In the genomic region with DNA sequence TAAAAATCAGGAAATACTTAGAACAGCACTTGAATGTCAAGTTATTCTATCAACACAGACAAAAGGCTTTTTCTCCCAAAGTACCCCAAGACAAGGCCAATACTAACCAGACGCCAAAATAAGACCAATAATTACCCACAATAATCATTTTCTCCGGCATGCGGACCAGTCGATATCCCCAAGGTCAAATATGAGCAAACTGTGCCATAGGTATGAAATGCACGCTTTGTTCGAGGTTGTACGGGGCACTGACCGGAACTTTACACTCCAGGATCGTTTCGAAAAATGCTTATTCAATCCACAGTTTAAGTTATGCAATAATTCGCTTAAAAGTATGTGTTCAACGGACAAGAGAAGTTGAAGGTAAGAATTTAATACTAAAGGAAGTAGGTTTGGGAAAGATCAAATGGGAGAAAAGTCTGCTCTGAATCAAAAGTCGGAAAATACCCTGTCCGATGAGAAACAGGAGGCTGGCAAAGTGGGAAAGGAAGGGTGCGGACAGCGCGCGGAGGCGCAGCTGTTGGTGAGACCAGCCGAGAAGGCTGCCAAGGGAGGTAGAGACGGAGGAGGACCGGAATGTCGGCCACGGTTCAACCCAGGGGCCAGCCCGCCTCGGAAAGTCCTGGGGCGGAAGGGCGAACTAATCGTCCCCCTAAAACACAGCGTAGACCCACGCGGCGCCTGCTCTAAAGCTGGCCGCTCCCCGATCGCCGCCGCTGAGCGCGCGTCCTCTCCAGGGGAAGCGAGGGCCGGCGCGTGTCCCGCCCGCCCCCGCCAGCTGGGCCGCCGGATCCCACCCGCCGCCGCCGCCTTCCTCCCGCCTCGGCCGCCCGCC, we compare ENCODE assay signal across 8 cellular contexts. TPM values are rescaled to one million over a fixed set of nuclear protein-coding genes. Genes with fewer than 3 reads are reported as not detected.
DNase-seq lines count a peak whose midpoint lies in the region; ATAC-seq and TF ChIP-seq lines count a peak whose summit lies in the region.

No MANE protein-coding gene starts in this region.

- H3K27ac Mint-ChIP-seq in activated T-helper 2 cell treated with anti-CD3 and anti-CD28 coated beads, Interferon-gamma antibody, Interleukin-2, Interleukin-4, amounts not matched to agents 10 μg/mL and 5 μg/mL and 100 μg/mL, durations not matched to agents 14 hours and 24 hours and 36 hours = peak overlapping the region; percentile 99
- H3K27ac Mint-ChIP-seq in glutamatergic neuron (ENCODE audit: unreplicated experiment) (peak overlapping the region; percentile 93), osteocyte (ENCODE audit: unreplicated experiment) (peak overlapping the region; percentile 99)

- TF ChIP-seq CTCF in glutamatergic neuron (IDR thresholded peaks at IDR 0.05; ENCODE audit: partially characterized antibody, unreplicated experiment) = no peak
- TF ChIP-seq CTCF in osteocyte (IDR thresholded peaks at IDR 0.05) = no peak

- H3K27me3 Mint-ChIP-seq in activated T-helper 2 cell treated with anti-CD3 and anti-CD28 coated beads, Interferon-gamma antibody, Interleukin-2, Interleukin-4, amounts not matched to agents 10 μg/mL and 5 μg/mL and 100 μg/mL, durations not matched to agents 14 hours and 24 hours and 36 hours (ENCODE audit: low read depth) = no peaks in the 10 kb centered on the region
- H3K27me3 Mint-ChIP-seq in glutamatergic neuron (ENCODE audit: unreplicated experiment) (peaks cover 4% of the 10 kb centered on the region), osteocyte (ENCODE audit: unreplicated experiment) (no peaks in the 10 kb centered on the region)

- TF ChIP-seq POLR2A in GM18526 (IDR thresholded peaks at IDR 0.05; ENCODE audit: extremely low read depth, insufficient read length) = peak; percentile 9

- peaks cover 14% of the 10 kb centered on the region for H3K9me3 Mint-ChIP-seq in activated T-helper 2 cell treated with anti-CD3 and anti-CD28 coated beads, Interferon-gamma antibody, Interleukin-2, Interleukin-4, amounts not matched to agents 10 μg/mL and 5 μg/mL and 100 μg/mL, durations not matched to agents 14 hours and 24 hours and 36 hours
- H3K9me3 Mint-ChIP-seq in glutamatergic neuron (ENCODE audit: unreplicated experiment) (peaks cover 8% of the 10 kb centered on the region), osteocyte (ENCODE audit: unreplicated experiment) (peaks cover 9% of the 10 kb centered on the region)

- DNase-seq in CD1c-positive myeloid dendritic cell (ENCODE audit: extremely low spot score) (peak; percentile 50), NCI-H2107 treated with DMSO at 0.1 percent for 48 hours (lab: John Stamatoyannopoulos, UW; ENCODE audit: unreplicated experiment) (peak; percentile 43), glutamatergic neuron (peak; percentile 73), osteocyte (ENCODE audit: extremely low spot score, unreplicated experiment) (no peak), epidermal melanocyte (ENCODE audit: insufficient read length, low spot score) (no peak)
- no peak for DNase-seq in activated T-helper 2 cell treated with anti-CD3 and anti-CD28 coated beads, Interferon-gamma antibody, Interleukin-2, Interleukin-4, amounts not matched to agents 10 μg/mL and 5 μg/mL and 100 μg/mL, durations not matched to agents 14 hours and 24 hours and 36 hours (ENCODE audit: low spot score)

- intact Hi-C loops in activated T-helper 2 cell treated with anti-CD3 and anti-CD28 coated beads, Interferon-gamma antibody, Interleukin-2, Interleukin-4, amounts not matched to agents 10 μg/mL and 5 μg/mL and 100 μg/mL, durations not matched to agents 14 hours and 24 hours and 36 hours (cut with micrococcal nuclease) = loop anchor here (1.0 to 10.0 kb wide), 8 partner anchors 63 to 772 kb away; a partner anchor contains a TSS

- H3K4me3 Mint-ChIP-seq in activated T-helper 2 cell treated with anti-CD3 and anti-CD28 coated beads, Interferon-gamma antibody, Interleukin-2, Interleukin-4, amounts not matched to agents 10 μg/mL and 5 μg/mL and 100 μg/mL, durations not matched to agents 14 hours and 24 hours and 36 hours (ENCODE audit: low read depth) = peak overlapping the region; percentile 100
- peak overlapping the region; percentile 99 for H3K4me3 Mint-ChIP-seq in glutamatergic neuron (ENCODE audit: unreplicated experiment)
- H3K4me3 Mint-ChIP-seq in osteocyte (ENCODE audit: unreplicated experiment) = peak overlapping the region; percentile 98

- ATAC-seq in HG03025 (IDR thresholded peaks at IDR 0.05; ENCODE audit: low FRiP score, unreplicated experiment) = peak; percentile 38

- H3K4me1 Mint-ChIP-seq in activated T-helper 2 cell treated with anti-CD3 and anti-CD28 coated beads, Interferon-gamma antibody, Interleukin-2, Interleukin-4, amounts not matched to agents 10 μg/mL and 5 μg/mL and 100 μg/mL, durations not matched to agents 14 hours and 24 hours and 36 hours (ENCODE audit: low read depth) = peaks cover 28% of the 10 kb centered on the region
- H3K4me1 Mint-ChIP-seq in glutamatergic neuron (ENCODE audit: low read depth, unreplicated experiment) (peaks cover 17% of the 10 kb centered on the region), osteocyte (ENCODE audit: unreplicated experiment) (peaks cover 38% of the 10 kb centered on the region)

- peaks cover 57% of the 10 kb centered on the region for H3K36me3 Mint-ChIP-seq in activated T-helper 2 cell treated with anti-CD3 and anti-CD28 coated beads, Interferon-gamma antibody, Interleukin-2, Interleukin-4, amounts not matched to agents 10 μg/mL and 5 μg/mL and 100 μg/mL, durations not matched to agents 14 hours and 24 hours and 36 hours (ENCODE audit: low read depth)
- peaks cover 5% of the 10 kb centered on the region for H3K36me3 Mint-ChIP-seq in glutamatergic neuron (ENCODE audit: unreplicated experiment)
- peaks cover 13% of the 10 kb centered on the region for H3K36me3 Mint-ChIP-seq in osteocyte (ENCODE audit: unreplicated experiment)

RNA-seq across cellular contexts. Expression of a gene that starts 0.8 kb away (rescaled TPM):
- total RNA-seq in activated T-helper 2 cell treated with anti-CD3 and anti-CD28 coated beads, Interferon-gamma antibody, Interleukin-2, Interleukin-4, amounts not matched to agents 10 μg/mL and 5 μg/mL and 100 μg/mL, durations not matched to agents 14 hours and 24 hours and 36 hours = 1.4 and 1.5 TPM in 2 replicates
- total RNA-seq in glutamatergic neuron (ENCODE audit: unreplicated experiment) = 1.3 TPM
- 1.7 and 2.3 TPM in 2 replicates for total RNA-seq in osteocyte

RNA-seq across cellular contexts. Expression of a gene that starts 1.0 kb away (rescaled TPM):
- 118 and 126 TPM in 2 replicates for total RNA-seq in activated T-helper 2 cell treated with anti-CD3 and anti-CD28 coated beads, Interferon-gamma antibody, Interleukin-2, Interleukin-4, amounts not matched to agents 10 μg/mL and 5 μg/mL and 100 μg/mL, durations not matched to agents 14 hours and 24 hours and 36 hours
- total RNA-seq in glutamatergic neuron (ENCODE audit: unreplicated experiment) (101 TPM), osteocyte (89.3 and 90.4 TPM in 2 replicates)

RNA-seq across cellular contexts. Expression of a gene that starts 26.3 kb away (rescaled TPM):
- 58.9 and 62.7 TPM in 2 replicates for total RNA-seq in activated T-helper 2 cell treated with anti-CD3 and anti-CD28 coated beads, Interferon-gamma antibody, Interleukin-2, Interleukin-4, amounts not matched to agents 10 μg/mL and 5 μg/mL and 100 μg/mL, durations not matched to agents 14 hours and 24 hours and 36 hours
- total RNA-seq in glutamatergic neuron (ENCODE audit: unreplicated experiment) = 27.6 TPM
- 23.4 and 24.6 TPM in 2 replicates for total RNA-seq in osteocyte

Comparison
In these comparisons a context has a peak if more than half of its experiments do, and no peak if none do; other contexts are left out.
1. DNase-seq: peak in CD1c-positive myeloid dendritic cell (single experiment), NCI-H2107 treated with DMSO at 0.1 percent for 48 hours (single experiment) and glutamatergic neuron (single experiment); none in activated T-helper 2 cell treated with anti-CD3 and anti-CD28 coated beads, Interferon-gamma antibody, Interleukin-2, Interleukin-4, amounts not matched to agents 10 μg/mL and 5 μg/mL and 100 μg/mL, durations not matched to agents 14 hours and 24 hours and 36 hours (single experiment), osteocyte (single experiment) and epidermal melanocyte (single experiment).
2. Peak in every context shown above with its lines, with median percentiles within 50 percentile points of each other: H3K27ac Mint-ChIP-seq and H3K4me3 Mint-ChIP-seq.